In genomic region chrX:54921427-54922021, GRCh38 we compare ENCODE assay signal across 8 cellular contexts. TPM values are rescaled to one million over a fixed set of nuclear protein-coding genes. Genes with fewer than 3 reads are reported as not detected.
A peak's percentile ranks its signal among the peaks of the same experiment; 100 is the strongest.
DNase-seq lines count a peak whose midpoint lies in the region; TF ChIP-seq lines count a peak whose summit lies in the region.

No MANE protein-coding gene starts in this region.

- no peaks in the 10 kb centered on the region for H3K9me3 ChIP-seq in CD8-positive, alpha-beta memory T cell (ENCODE audit: low read length)
- H3K9me3 ChIP-seq in HEK293 (ENCODE audit: control insufficient read depth, insufficient read depth, low read depth, low read length) (no peaks in the 10 kb centered on the region), neural progenitor cell (ENCODE audit: low read depth) (peaks cover 6% of the 10 kb centered on the region), stomach smooth muscle (ENCODE audit: control insufficient read depth in 2 of 2, low read length in 2 of 2) (no peaks in the 10 kb centered on the region)

- peak overlapping the region; percentile 79 for H3K4me2 ChIP-seq in neural progenitor cell

- DNase-seq in CD8-positive, alpha-beta memory T cell: peak in 4 of 5 donors; percentile 3 to 70 (median 26)
- DNase-seq in NCI-H774 (lab: John Stamatoyannopoulos, UW): peak; percentile 40
- DNase-seq in activated effector memory CD4-positive, alpha-beta T cell treated with Interleukin-2 at 50 U/mL for 16 hours: peak; percentile 8
- DNase-seq in foreskin fibroblast: peak; percentile 15 to 83
- peak; percentile 92 for DNase-seq in neural progenitor cell (ENCODE audit: low spot score)
- DNase-seq in UCSD-AML1 (lab: John Stamatoyannopoulos, UW; ENCODE audit: unreplicated experiment): no peak

- CTCF ChIA-PET in CD8-positive, alpha-beta memory T cell (lab: Charles Lee): no interaction called here
- CTCF ChIA-PET in HEK293 (lab: Yijun Ruan, JAX): no interaction called here

- POLR2A ChIA-PET in CD8-positive, alpha-beta memory T cell (lab: Charles Lee): interaction anchor here (0.6 kb wide), 1 partner anchor 796 kb away, joined by 3 read pairs; the partner anchor contains the start of gene RRAGB
- POLR2A ChIA-PET in HEK293 (lab: Yijun Ruan, JAX): interaction anchor here (0.8 to 0.9 kb wide), 3 partner anchors 78 to 239 kb away, joined by 3 to 12 read pairs (median 4); partner anchors contain the start of genes APEX2 and MAGED2

- peaks cover 21% of the 10 kb centered on the region for H4K20me1 ChIP-seq in neural progenitor cell (ENCODE audit: low read depth)

- H3K4me1 Mint-ChIP-seq in CD8-positive, alpha-beta memory T cell: peaks cover 10 to 21% (median 18%) of the 10 kb centered on the region in 3 donors
- no peaks in the 10 kb centered on the region for H3K4me1 Mint-ChIP-seq in neural progenitor cell

- peak overlapping the region; percentile 96 for H2AFZ ChIP-seq in neural progenitor cell (replicated peaks)

- H3K36me3 ChIP-seq in CD8-positive, alpha-beta memory T cell (ENCODE audit: insufficient read depth, low read length): no peaks in the 10 kb centered on the region
- H3K36me3 ChIP-seq in HEK293 (ENCODE audit: control insufficient read depth in 2 of 2, insufficient read depth in 1 of 2, low read length in 2 of 2): peaks cover 0 to 46% of the 10 kb centered on the region in 2 experiments; a peak in 1 of 3 replicates
- peaks cover 4% of the 10 kb centered on the region for H3K36me3 ChIP-seq in neural progenitor cell
- H3K36me3 ChIP-seq in stomach smooth muscle (ENCODE audit: control insufficient read depth in 2 of 2, insufficient read depth in 2 of 2, low read length in 2 of 2): peaks cover 0 to 2% of the 10 kb centered on the region in 2 donors

- peaks cover 32% of the 10 kb centered on the region for H3K79me2 ChIP-seq in neural progenitor cell (ENCODE audit: low read depth)

- H3K4me3 ChIP-seq in CD8-positive, alpha-beta memory T cell (ENCODE audit: low read length): peak overlapping the region; percentile 55
- H3K4me3 ChIP-seq in HEK293 (ENCODE audit: low read depth, low read length) (peak overlapping the region; percentile 52), foreskin fibroblast (ENCODE audit: low read depth in 1 of 2, low read length in 2 of 2) (peak overlapping the region; percentile 63 to 77), neural progenitor cell (peak overlapping the region; percentile 88), stomach smooth muscle (ENCODE audit: low read length in 2 of 2) (peak overlapping the region; percentile 78 to 85)

- no peak overlapping the region for H3K27ac ChIP-seq in CD8-positive, alpha-beta memory T cell (ENCODE audit: low read depth, low read length)
- H3K27ac ChIP-seq in HEK293 (ENCODE audit: extremely low read depth, low read depth, low read length) (no peak overlapping the region), neural progenitor cell (peak overlapping the region; percentile 68), stomach smooth muscle (ENCODE audit: low read length) (no peak overlapping the region)

- no peaks in the 10 kb centered on the region for H3K9me3 Mint-ChIP-seq in CD8-positive, alpha-beta memory T cell
- H3K9me3 Mint-ChIP-seq in neural progenitor cell: peaks cover 2% of the 10 kb centered on the region

- H3K4me1 ChIP-seq in CD8-positive, alpha-beta memory T cell (ENCODE audit: insufficient read depth, low read length): peaks cover 6% of the 10 kb centered on the region
- H3K4me1 ChIP-seq in HEK293 (ENCODE audit: control insufficient read depth, insufficient read depth, low read length): no peaks in the 10 kb centered on the region
- no peaks in the 10 kb centered on the region for H3K4me1 ChIP-seq in neural progenitor cell
- H3K4me1 ChIP-seq in stomach smooth muscle (ENCODE audit: control insufficient read depth, insufficient read depth, low read length): peaks cover 2% of the 10 kb centered on the region

- H3F3A ChIP-seq in neural progenitor cell (ENCODE audit: low read depth): peaks cover 4% of the 10 kb centered on the region

- H3K9ac ChIP-seq in neural progenitor cell: peak overlapping the region; percentile 79
- H3K9ac ChIP-seq in stomach smooth muscle (ENCODE audit: low read length in 2 of 2): peak overlapping the region; percentile 55 to 80

- H3K27me3 ChIP-seq in CD8-positive, alpha-beta memory T cell (ENCODE audit: insufficient read depth, low read length, poor library complexity, severe bottlenecking): no peaks in the 10 kb centered on the region
- H3K27me3 ChIP-seq in neural progenitor cell: no peaks in the 10 kb centered on the region
- peaks cover 0 to 2% of the 10 kb centered on the region in 2 donors for H3K27me3 ChIP-seq in stomach smooth muscle (ENCODE audit: control insufficient read depth in 1 of 2, insufficient read depth in 2 of 2, low read length in 2 of 2)

- TF ChIP-seq CTCF in HEK293 (tag by site-specific recombination; IDR thresholded peaks at IDR 0.05): no peak; the same call in 1 of the 2 replicates
- no peak for TF ChIP-seq CTCF in foreskin fibroblast (IDR thresholded peaks at IDR 0.05; ENCODE audit: low read depth, low read length)
- TF ChIP-seq CTCF in neural progenitor cell (IDR thresholded peaks at IDR 0.05): no peak

- H3K4me3 Mint-ChIP-seq in CD8-positive, alpha-beta memory T cell: peak overlapping the region; percentile 77 to 90 (median 82)
- peak overlapping the region; percentile 94 for H3K4me3 Mint-ChIP-seq in neural progenitor cell

- peak overlapping the region in 5 of 8 donors; percentile 29 to 87 (median 43) for H3K27ac Mint-ChIP-seq in CD8-positive, alpha-beta memory T cell
- H3K27ac Mint-ChIP-seq in neural progenitor cell: peak overlapping the region; percentile 72

- no peaks in the 10 kb centered on the region for H3K36me3 Mint-ChIP-seq in CD8-positive, alpha-beta memory T cell
- H3K36me3 Mint-ChIP-seq in neural progenitor cell: peaks cover 8% of the 10 kb centered on the region

- peaks cover 6 to 12% of the 10 kb centered on the region in 2 donors for H3K27me3 Mint-ChIP-seq in CD8-positive, alpha-beta memory T cell
- peaks cover 6% of the 10 kb centered on the region for H3K27me3 Mint-ChIP-seq in neural progenitor cell (ENCODE audit: insufficient read depth, low read depth)

TF ChIP-seq in HEK293, 187 proteins besides CTCF, POLR2A, EP300 and RAD21 (continues in another document):
- TF ChIP-seq ZNF366 (tag by site-specific recombination; conservative IDR thresholded peaks at IDR 0.05): 0 out of 2 replicates have a peak, but pooled peaks have one; percentile 2
- no peak for TF ChIP-seq ZNF362 (tag by site-specific recombination; IDR thresholded peaks at IDR 0.05)
- peak; percentile 75 for TF ChIP-seq SP2 (tag by site-specific recombination; IDR thresholded peaks at IDR 0.05)
- TF ChIP-seq ZNF214 (tag by site-specific recombination; IDR thresholded peaks at IDR 0.05; ENCODE audit: borderline replicate concordance): no peak
- peak; percentile 38; the same call in 1 of the 2 replicates for TF ChIP-seq ZBTB11 (tag by site-specific recombination; conservative IDR thresholded peaks at IDR 0.05; ENCODE audit: low read depth)
- TF ChIP-seq ZSCAN4 (tag by site-specific recombination; IDR thresholded peaks at IDR 0.05): no peak

RNA-seq across cellular contexts. Expression of gene TRO, which starts 0.9 kb away (rescaled TPM):
- total RNA-seq in CD8-positive, alpha-beta memory T cell: 1 to 10 TPM; 3.4 to 4.2 TPM
- polyA plus RNA-seq in CD8-positive, alpha-beta memory T cell: 1.8 TPM
- 106 and 120 TPM in 2 replicates for total RNA-seq in neural progenitor cell (ENCODE audit: low replicate concordance)

Comparison
In these comparisons a context has a peak if more than half of its experiments do, and no peak if none do; other contexts are left out.
1. RNA of gene TRO, which starts 0.9 kb away (total RNA-seq): 106 to 120 TPM in neural progenitor cell; 3.4 to 4.2 TPM in CD8-positive, alpha-beta memory T cell; every median in the first group is over 10 times any median in the second.
2. Peak in every context shown above with its lines, with median percentiles within 50 percentile points of each other: H3K4me3 ChIP-seq.